Comparison of ENCODE assay signal across 1 cellular context in genomic region chr9:15543033-15543791, GRCh38.
A peak's percentile ranks its signal among the peaks of the same experiment; 100 is the strongest.
TF ChIP-seq lines count a peak whose summit lies in the region.

No MANE protein-coding gene starts in this region.

TF ChIP-seq in K562, 482 proteins besides CTCF, POLR2A, EP300 and RAD21:
- TF ChIP-seq NRF1 (conservative IDR thresholded peaks at IDR 0.05 in 1 of 2, IDR thresholded peaks at IDR 0.05 in 1 of 2) (peak; percentile 45 to 52; a peak in 2 of 4 replicates), RBM17 (IDR thresholded peaks at IDR 0.05; ENCODE audit: borderline replicate concordance, low read depth, low read length) (no peak)
